In genomic region chr5:134148316-134148715, GRCh38 we compare ENCODE assay signal across 1 cellular context.
TF ChIP-seq lines count a peak whose summit lies in the region.

No MANE protein-coding gene starts in this region.

TF ChIP-seq in HEK293, 187 proteins besides CTCF, POLR2A, EP300 and RAD21 (continued from another document):
- TF ChIP-seq PBX3 (CRISPR knock-in tag; IDR thresholded peaks at IDR 0.05) (no peak), PATZ1 (tag by site-specific recombination; IDR thresholded peaks at IDR 0.05) (no peak), BCL6B (tag by site-specific recombination; IDR thresholded peaks at IDR 0.05) (0 out of 2 replicates have a peak, but pooled peaks have one; percentile 48), ZNF549 (tag by site-specific recombination; IDR thresholded peaks at IDR 0.05) (no peak), ZNF311 (tag by site-specific recombination; IDR thresholded peaks at IDR 0.05; ENCODE audit: borderline replicate concordance) (no peak), ZNF747 (tag by site-specific recombination; IDR thresholded peaks at IDR 0.05) (no peak), PRDM2 (tag by site-specific recombination; IDR thresholded peaks at IDR 0.05; ENCODE audit: borderline replicate concordance) (no peak), FEZF1 (tag by site-specific recombination; IDR thresholded peaks at IDR 0.05) (0 out of 2 replicates have a peak, but pooled peaks have one; percentile 24), ZNF629 (tag by site-specific recombination; IDR thresholded peaks at IDR 0.05) (0 out of 2 replicates have a peak, but pooled peaks have one; percentile 14), KLF16 (tag by site-specific recombination; IDR thresholded peaks at IDR 0.05) (no peak), ZNF48 (tag by site-specific recombination; IDR thresholded peaks at IDR 0.05) (no peak), PRDM6 (tag by site-specific recombination; IDR thresholded peaks at IDR 0.05) (peak; percentile 43; the same call in 1 of the 2 replicates), INSM2 (tag by site-specific recombination; IDR thresholded peaks at IDR 0.05) (0 out of 2 replicates have a peak, but pooled peaks have one; percentile 22), ZSCAN5A (tag by site-specific recombination; IDR thresholded peaks at IDR 0.05) (no peak), WT1 (tag by site-specific recombination; IDR thresholded peaks at IDR 0.05) (peak; percentile 90), OSR2 (tag by site-specific recombination; IDR thresholded peaks at IDR 0.05) (0 out of 2 replicates have a peak, but pooled peaks have one; percentile 17), ZNF645 (tag by site-specific recombination; IDR thresholded peaks at IDR 0.05) (no peak), ZNF621 (tag by site-specific recombination; IDR thresholded peaks at IDR 0.05) (no peak), ZNF785 (tag by site-specific recombination; IDR thresholded peaks at IDR 0.05) (no peak), SCRT1 (tag by site-specific recombination; IDR thresholded peaks at IDR 0.05; ENCODE audit: borderline replicate concordance) (peak; percentile 92; the same call in 1 of the 2 replicates), ZNF639 (tag by site-specific recombination; IDR thresholded peaks at IDR 0.05) (no peak)
